Comparison of ENCODE assay signal across 1 cellular context in the genomic region with DNA sequence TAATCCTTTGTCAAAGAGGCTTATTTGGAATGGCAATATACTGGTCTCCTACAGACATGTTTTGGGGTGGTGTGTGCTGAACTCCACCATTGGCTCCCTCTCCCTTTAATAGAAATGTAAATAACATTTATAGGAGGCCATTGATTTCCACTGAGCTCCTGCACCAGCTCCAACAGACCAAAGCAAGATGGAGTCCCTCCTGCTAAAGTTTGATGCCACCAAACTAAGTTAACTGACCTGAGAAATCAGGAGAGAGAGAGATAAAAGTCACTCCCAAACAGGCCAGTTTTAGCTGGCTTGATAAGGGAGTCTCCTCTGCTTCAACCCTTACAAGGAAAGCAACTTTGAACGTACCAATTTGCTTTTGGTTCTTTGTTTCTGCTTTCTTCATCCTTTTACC.
TF ChIP-seq lines count a peak whose summit lies in the region.

No MANE protein-coding gene starts in this region.

TF ChIP-seq in GM23338, 12 proteins besides CTCF, POLR2A, EP300 and RAD21 (continued from another document):
- TF ChIP-seq, protein P1, sequence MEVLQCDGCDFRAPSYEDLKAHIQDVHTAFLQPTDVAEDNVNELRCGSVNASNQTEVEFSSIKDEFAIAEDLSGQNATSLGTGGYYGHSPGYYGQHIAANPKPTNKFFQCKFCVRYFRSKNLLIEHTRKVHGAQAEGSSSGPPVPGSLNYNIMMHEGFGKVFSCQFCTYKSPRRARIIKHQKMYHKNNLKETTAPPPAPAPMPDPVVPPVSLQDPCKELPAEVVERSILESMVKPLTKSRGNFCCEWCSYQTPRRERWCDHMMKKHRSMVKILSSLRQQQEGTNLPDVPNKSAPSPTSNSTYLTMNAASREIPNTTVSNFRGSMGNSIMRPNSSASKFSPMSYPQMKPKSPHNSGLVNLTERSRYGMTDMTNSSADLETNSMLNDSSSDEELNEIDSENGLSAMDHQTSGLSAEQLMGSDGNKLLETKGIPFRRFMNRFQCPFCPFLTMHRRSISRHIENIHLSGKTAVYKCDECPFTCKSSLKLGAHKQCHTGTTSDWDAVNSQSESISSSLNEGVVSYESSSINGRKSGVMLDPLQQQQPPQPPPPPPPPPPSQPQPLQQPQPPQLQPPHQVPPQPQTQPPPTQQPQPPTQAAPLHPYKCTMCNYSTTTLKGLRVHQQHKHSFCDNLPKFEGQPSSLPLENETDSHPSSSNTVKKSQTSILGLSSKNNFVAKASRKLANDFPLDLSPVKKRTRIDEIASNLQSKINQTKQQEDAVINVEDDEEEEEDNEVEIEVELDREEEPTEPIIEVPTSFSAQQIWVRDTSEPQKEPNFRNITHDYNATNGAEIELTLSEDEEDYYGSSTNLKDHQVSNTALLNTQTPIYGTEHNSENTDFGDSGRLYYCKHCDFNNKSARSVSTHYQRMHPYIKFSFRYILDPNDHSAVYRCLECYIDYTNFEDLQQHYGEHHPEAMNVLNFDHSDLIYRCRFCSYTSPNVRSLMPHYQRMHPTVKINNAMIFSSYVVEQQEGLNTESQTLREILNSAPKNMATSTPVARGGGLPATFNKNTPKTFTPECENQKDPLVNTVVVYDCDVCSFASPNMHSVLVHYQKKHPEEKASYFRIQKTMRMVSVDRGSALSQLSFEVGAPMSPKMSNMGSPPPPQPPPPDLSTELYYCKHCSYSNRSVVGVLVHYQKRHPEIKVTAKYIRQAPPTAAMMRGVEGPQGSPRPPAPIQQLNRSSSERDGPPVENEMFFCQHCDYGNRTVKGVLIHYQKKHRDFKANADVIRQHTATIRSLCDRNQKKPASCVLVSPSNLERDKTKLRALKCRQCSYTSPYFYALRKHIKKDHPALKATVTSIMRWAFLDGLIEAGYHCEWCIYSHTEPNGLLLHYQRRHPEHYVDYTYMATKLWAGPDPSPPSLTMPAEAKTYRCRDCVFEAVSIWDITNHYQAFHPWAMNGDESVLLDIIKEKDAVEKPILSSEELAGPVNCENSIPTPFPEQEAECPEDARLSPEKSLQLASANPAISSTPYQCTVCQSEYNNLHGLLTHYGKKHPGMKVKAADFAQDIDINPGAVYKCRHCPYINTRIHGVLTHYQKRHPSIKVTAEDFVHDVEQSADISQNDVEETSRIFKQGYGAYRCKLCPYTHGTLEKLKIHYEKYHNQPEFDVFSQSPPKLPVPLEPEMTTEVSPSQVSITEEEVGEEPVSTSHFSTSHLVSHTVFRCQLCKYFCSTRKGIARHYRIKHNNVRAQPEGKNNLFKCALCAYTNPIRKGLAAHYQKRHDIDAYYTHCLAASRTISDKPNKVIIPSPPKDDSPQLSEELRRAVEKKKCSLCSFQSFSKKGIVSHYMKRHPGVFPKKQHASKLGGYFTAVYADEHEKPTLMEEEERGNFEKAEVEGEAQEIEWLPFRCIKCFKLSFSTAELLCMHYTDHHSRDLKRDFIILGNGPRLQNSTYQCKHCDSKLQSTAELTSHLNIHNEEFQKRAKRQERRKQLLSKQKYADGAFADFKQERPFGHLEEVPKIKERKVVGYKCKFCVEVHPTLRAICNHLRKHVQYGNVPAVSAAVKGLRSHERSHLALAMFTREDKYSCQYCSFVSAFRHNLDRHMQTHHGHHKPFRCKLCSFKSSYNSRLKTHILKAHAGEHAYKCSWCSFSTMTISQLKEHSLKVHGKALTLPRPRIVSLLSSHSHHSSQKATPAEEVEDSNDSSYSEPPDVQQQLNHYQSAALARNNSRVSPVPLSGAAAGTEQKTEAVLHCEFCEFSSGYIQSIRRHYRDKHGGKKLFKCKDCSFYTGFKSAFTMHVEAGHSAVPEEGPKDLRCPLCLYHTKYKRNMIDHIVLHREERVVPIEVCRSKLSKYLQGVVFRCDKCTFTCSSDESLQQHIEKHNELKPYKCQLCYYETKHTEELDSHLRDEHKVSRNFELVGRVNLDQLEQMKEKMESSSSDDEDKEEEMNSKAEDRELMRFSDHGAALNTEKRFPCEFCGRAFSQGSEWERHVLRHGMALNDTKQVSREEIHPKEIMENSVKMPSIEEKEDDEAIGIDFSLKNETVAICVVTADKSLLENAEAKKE (CRISPR knock-in tag; IDR thresholded peaks at IDR 0.05): no peak
- TF ChIP-seq, protein P2, sequence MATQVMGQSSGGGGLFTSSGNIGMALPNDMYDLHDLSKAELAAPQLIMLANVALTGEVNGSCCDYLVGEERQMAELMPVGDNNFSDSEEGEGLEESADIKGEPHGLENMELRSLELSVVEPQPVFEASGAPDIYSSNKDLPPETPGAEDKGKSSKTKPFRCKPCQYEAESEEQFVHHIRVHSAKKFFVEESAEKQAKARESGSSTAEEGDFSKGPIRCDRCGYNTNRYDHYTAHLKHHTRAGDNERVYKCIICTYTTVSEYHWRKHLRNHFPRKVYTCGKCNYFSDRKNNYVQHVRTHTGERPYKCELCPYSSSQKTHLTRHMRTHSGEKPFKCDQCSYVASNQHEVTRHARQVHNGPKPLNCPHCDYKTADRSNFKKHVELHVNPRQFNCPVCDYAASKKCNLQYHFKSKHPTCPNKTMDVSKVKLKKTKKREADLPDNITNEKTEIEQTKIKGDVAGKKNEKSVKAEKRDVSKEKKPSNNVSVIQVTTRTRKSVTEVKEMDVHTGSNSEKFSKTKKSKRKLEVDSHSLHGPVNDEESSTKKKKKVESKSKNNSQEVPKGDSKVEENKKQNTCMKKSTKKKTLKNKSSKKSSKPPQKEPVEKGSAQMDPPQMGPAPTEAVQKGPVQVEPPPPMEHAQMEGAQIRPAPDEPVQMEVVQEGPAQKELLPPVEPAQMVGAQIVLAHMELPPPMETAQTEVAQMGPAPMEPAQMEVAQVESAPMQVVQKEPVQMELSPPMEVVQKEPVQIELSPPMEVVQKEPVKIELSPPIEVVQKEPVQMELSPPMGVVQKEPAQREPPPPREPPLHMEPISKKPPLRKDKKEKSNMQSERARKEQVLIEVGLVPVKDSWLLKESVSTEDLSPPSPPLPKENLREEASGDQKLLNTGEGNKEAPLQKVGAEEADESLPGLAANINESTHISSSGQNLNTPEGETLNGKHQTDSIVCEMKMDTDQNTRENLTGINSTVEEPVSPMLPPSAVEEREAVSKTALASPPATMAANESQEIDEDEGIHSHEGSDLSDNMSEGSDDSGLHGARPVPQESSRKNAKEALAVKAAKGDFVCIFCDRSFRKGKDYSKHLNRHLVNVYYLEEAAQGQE (IDR thresholded peaks at IDR 0.05; ENCODE audit: unreplicated experiment): no peak
- TF ChIP-seq NANOG (IDR thresholded peaks at IDR 0.05; ENCODE audit: borderline replicate concordance): no peak
